Comparison of ENCODE assay signal across 8 cellular contexts in the genomic region with DNA sequence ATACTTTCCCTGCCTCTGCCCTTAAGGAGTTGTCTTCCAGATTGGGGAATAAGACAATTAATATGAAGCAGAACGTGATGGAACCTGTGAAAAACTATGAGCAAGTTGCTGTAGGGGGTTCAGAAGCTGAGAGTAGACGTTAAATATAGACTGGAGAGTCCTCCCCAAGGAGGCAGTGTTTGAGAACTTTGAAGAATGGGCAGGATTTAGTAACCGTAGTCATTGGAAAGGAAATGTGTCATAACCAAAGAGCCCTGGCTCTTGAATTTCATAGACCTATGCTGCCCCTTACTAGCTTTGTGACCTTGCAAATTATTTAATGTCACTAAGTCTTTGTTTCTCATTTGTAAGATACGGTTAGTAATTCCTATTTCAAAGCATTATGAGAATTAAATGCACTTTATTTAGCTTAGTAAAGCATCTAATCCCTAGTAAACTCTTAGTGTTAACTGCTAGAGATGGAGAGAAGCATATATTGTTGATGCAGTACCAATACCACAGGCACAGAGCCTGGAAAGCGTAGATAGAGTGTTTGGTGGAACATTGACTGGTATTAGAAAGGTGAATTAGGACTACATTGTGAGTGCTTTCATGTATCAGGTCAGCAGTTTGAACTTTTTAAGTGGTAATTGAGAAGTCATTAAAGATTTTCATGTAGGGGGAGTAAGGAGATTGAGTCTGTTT. TPM values are rescaled to one million over a fixed set of nuclear protein-coding genes. Genes with fewer than 3 reads are reported as not detected.
DNase-seq lines count a peak whose midpoint lies in the region; ATAC-seq and TF ChIP-seq lines count a peak whose summit lies in the region.

No MANE protein-coding gene starts in this region.

- peaks cover 84% of the 10 kb centered on the region for H3K4me1 ChIP-seq in CD8-positive, alpha-beta memory T cell (ENCODE audit: insufficient read depth, low read length)
- H3K4me1 ChIP-seq in mucosa of descending colon (ENCODE audit: low read depth) = peaks cover 9% of the 10 kb centered on the region

- no peak overlapping the region for H3K27ac ChIP-seq in CD8-positive, alpha-beta memory T cell (ENCODE audit: low read depth, low read length)

- peak; percentile 33 for ATAC-seq in HG02852 (IDR thresholded peaks at IDR 0.05; ENCODE audit: unreplicated experiment)
- peak; percentile 63 for ATAC-seq in activated CD8-positive, alpha-beta T cell treated with anti-CD3 and anti-CD28 coated beads, Interleukin-2, amount 10 ng/mL, durations not matched to agents 7 days and 5 days
- peak; percentile 30 for ATAC-seq in mucosa of descending colon

- intact Hi-C loops in mucosa of descending colon (cut with DNase I, micrococcal nuclease) = no loop called here

- CTCF ChIA-PET in CD8-positive, alpha-beta memory T cell (lab: Charles Lee) = interaction anchor here (0.9 to 4.6 kb wide), 8 partner anchors 16 to 265 kb away, joined by 3 to 26 read pairs (median 4); partner anchors contain the start of genes CBL and CENATAC
- CTCF ChIA-PET in activated CD8-positive, alpha-beta T cell treated with anti-CD3 and anti-CD28 coated beads, Interleukin-2, amount 10 ng/mL, durations not matched to agents 7 days and 5 days (lab: Charles Lee) = interaction anchor here (0.6 to 9.5 kb wide), 21 partner anchors 8 to 197 kb away, joined by 3 to 83 read pairs (median 4); partner anchors contain the start of gene CBL

- TF ChIP-seq CTCF in mucosa of descending colon (IDR thresholded peaks at IDR 0.05) = no peak

- no peaks in the 10 kb centered on the region for H3K27me3 Mint-ChIP-seq in CD8-positive, alpha-beta memory T cell
- H3K27me3 Mint-ChIP-seq in activated CD8-positive, alpha-beta T cell treated with anti-CD3 and anti-CD28 coated beads, Interleukin-2, amount 10 ng/mL, durations not matched to agents 7 days and 5 days (ENCODE audit: low read depth) = no peaks in the 10 kb centered on the region
- peaks cover 0 to 4% (median 1%) of the 10 kb centered on the region in 3 donors for H3K27me3 Mint-ChIP-seq in immature natural killer cell (ENCODE audit: low read depth in 3 of 3)

- POLR2A ChIA-PET in CD8-positive, alpha-beta memory T cell (lab: Charles Lee) = interaction anchor here (0.6 to 1.5 kb wide), 5 partner anchors 22 to 368 kb away, joined by 3 to 6 read pairs (median 4); partner anchors contain the start of gene CBL
- POLR2A ChIA-PET in activated CD8-positive, alpha-beta T cell treated with anti-CD3 and anti-CD28 coated beads, Interleukin-2, amount 10 ng/mL, durations not matched to agents 7 days and 5 days (lab: Charles Lee) = interaction anchor here (0.9 to 1.8 kb wide), 3 partner anchors 57 to 94 kb away, joined by 3 to 12 read pairs (median 7); partner anchors contain the start of genes CBL and NLRX1

- no peaks in the 10 kb centered on the region for H3K9me3 Mint-ChIP-seq in CD8-positive, alpha-beta memory T cell
- H3K9me3 Mint-ChIP-seq in activated CD8-positive, alpha-beta T cell treated with anti-CD3 and anti-CD28 coated beads, Interleukin-2, amount 10 ng/mL, durations not matched to agents 7 days and 5 days (ENCODE audit: insufficient read depth) = no peaks in the 10 kb centered on the region
- H3K9me3 Mint-ChIP-seq in immature natural killer cell = no peaks in the 10 kb centered on the region

- no peak for DNase-seq in CD8-positive, alpha-beta memory T cell
- DNase-seq in activated CD8-positive, alpha-beta T cell treated with anti-CD3 and anti-CD28 coated beads, Interleukin-2, amount 10 ng/mL, durations not matched to agents 7 days and 5 days = peak; percentile 47
- no peak for DNase-seq in mucosa of descending colon
- DNase-seq in immature natural killer cell = no peak
- DNase-seq in GOT3 (lab: John Stamatoyannopoulos, UW) = no peak
- no peak for DNase-seq in NCI-H1105 (lab: John Stamatoyannopoulos, UW)
- DNase-seq in COR-L47 (lab: John Stamatoyannopoulos, UW) = no peak

- peaks cover 50 to 52% (median 51%) of the 10 kb centered on the region in 3 donors for H3K4me1 Mint-ChIP-seq in CD8-positive, alpha-beta memory T cell
- H3K4me1 Mint-ChIP-seq in activated CD8-positive, alpha-beta T cell treated with anti-CD3 and anti-CD28 coated beads, Interleukin-2, amount 10 ng/mL, durations not matched to agents 7 days and 5 days (ENCODE audit: low read depth) = peaks cover 50% of the 10 kb centered on the region
- H3K4me1 Mint-ChIP-seq in immature natural killer cell = peaks cover 33 to 50% of the 10 kb centered on the region in 2 donors

- no peaks in the 10 kb centered on the region for H3K27me3 ChIP-seq in CD8-positive, alpha-beta memory T cell (ENCODE audit: insufficient read depth, low read length, poor library complexity, severe bottlenecking)

- H3K36me3 Mint-ChIP-seq in CD8-positive, alpha-beta memory T cell = no peaks in the 10 kb centered on the region
- peaks cover 16% of the 10 kb centered on the region for H3K36me3 Mint-ChIP-seq in activated CD8-positive, alpha-beta T cell treated with anti-CD3 and anti-CD28 coated beads, Interleukin-2, amount 10 ng/mL, durations not matched to agents 7 days and 5 days (ENCODE audit: low read depth)
- no peaks in the 10 kb centered on the region for H3K36me3 Mint-ChIP-seq in immature natural killer cell

- H3K4me3 Mint-ChIP-seq in CD8-positive, alpha-beta memory T cell = no peak overlapping the region
- H3K4me3 Mint-ChIP-seq in activated CD8-positive, alpha-beta T cell treated with anti-CD3 and anti-CD28 coated beads, Interleukin-2, amount 10 ng/mL, durations not matched to agents 7 days and 5 days = no peak overlapping the region
- no peak overlapping the region for H3K4me3 Mint-ChIP-seq in immature natural killer cell

- H3K27ac Mint-ChIP-seq in CD8-positive, alpha-beta memory T cell = no peak overlapping the region
- no peak overlapping the region for H3K27ac Mint-ChIP-seq in activated CD8-positive, alpha-beta T cell treated with anti-CD3 and anti-CD28 coated beads, Interleukin-2, amount 10 ng/mL, durations not matched to agents 7 days and 5 days
- H3K27ac Mint-ChIP-seq in immature natural killer cell = no peak overlapping the region

- H3K36me3 ChIP-seq in CD8-positive, alpha-beta memory T cell (ENCODE audit: insufficient read depth, low read length) = no peaks in the 10 kb centered on the region
- H3K36me3 ChIP-seq in mucosa of descending colon (ENCODE audit: low read depth) = no peaks in the 10 kb centered on the region

- no peaks in the 10 kb centered on the region for H3K9me3 ChIP-seq in CD8-positive, alpha-beta memory T cell (ENCODE audit: low read length)
- H3K9me3 ChIP-seq in mucosa of descending colon = no peaks in the 10 kb centered on the region

- H3K4me3 ChIP-seq in CD8-positive, alpha-beta memory T cell (ENCODE audit: low read length) = peak overlapping the region; percentile 17
- H3K4me3 ChIP-seq in mucosa of descending colon = no peak overlapping the region

RNA-seq across cellular contexts. Expression of gene MCAM, which starts 54.1 kb away (rescaled TPM):
- 1 to 10 TPM; 2.0 to 2.7 TPM for total RNA-seq in CD8-positive, alpha-beta memory T cell
- 1.6 TPM for polyA plus RNA-seq in CD8-positive, alpha-beta memory T cell
- 1 to 10 TPM; 2.9 to 4.4 TPM for total RNA-seq in activated CD8-positive, alpha-beta T cell treated with anti-CD3 and anti-CD28 coated beads, Interleukin-2, amount 10 ng/mL, durations not matched to agents 7 days and 5 days
- total RNA-seq in mucosa of descending colon = 100 to 1,000 TPM in 1 of 3 donors, 10 to 100 TPM in 1, 1 to 10 TPM in 1; 9.7 to 186 (median 32.5) TPM
- polyA plus RNA-seq in immature natural killer cell = not detected

RNA-seq across cellular contexts. Expression of gene CBL, which starts 56.7 kb away (rescaled TPM):
- total RNA-seq in CD8-positive, alpha-beta memory T cell = 10 to 100 TPM; 25.9 to 26.1 TPM
- polyA plus RNA-seq in CD8-positive, alpha-beta memory T cell = 10.4 TPM
- total RNA-seq in activated CD8-positive, alpha-beta T cell treated with anti-CD3 and anti-CD28 coated beads, Interleukin-2, amount 10 ng/mL, durations not matched to agents 7 days and 5 days = 10 to 100 TPM; 43.6 to 43.7 TPM
- 10 to 100 TPM; 11.0 to 24.4 (median 13.1) TPM for total RNA-seq in mucosa of descending colon
- polyA plus RNA-seq in immature natural killer cell = 1 to 10 TPM; 1.1 to 9.6 (median 5.0) TPM
